Comparison of ENCODE assay signal across 8 cellular contexts in genomic region chr17:4881761-4882555, GRCh38. TPM values are rescaled to one million over a fixed set of nuclear protein-coding genes. Genes with fewer than 3 reads are reported as not detected.
DNase-seq lines count a peak whose midpoint lies in the region; ATAC-seq and TF ChIP-seq lines count a peak whose summit lies in the region.

No MANE protein-coding gene starts in this region.

- ATAC-seq in HCT116 (peak; percentile 98), left cardiac atrium (peak; percentile 71 to 78), gastrocnemius medialis (peak in 1 of 2 donors; percentile 53), GM18505 (IDR thresholded peaks at IDR 0.05; ENCODE audit: unreplicated experiment) (no peak)

- TF ChIP-seq CTCF in HCT116 (IDR thresholded peaks at IDR 0.05 in 2 of 3, conservative IDR thresholded peaks at IDR 0.05 in 1 of 3; ENCODE audit: borderline replicate concordance in 1 of 3, insufficient read depth in 1 of 3, low read depth in 2 of 3, low read length in 2 of 3) (peak; percentile 89 to 97 (median 90)), gastrocnemius medialis (IDR thresholded peaks at IDR 0.05 in 4 of 5, conservative IDR thresholded peaks at IDR 0.05 in 1 of 5) (peak; percentile 54 to 82 (median 68))

- H3K9me2 ChIP-seq in HCT116 (ENCODE audit: insufficient read depth) = no peaks in the 10 kb centered on the region

- H3K4me2 ChIP-seq in HCT116 (ENCODE audit: low read length) = no peak overlapping the region

- no peaks in the 10 kb centered on the region for H3K9me3 ChIP-seq in HCT116 (ENCODE audit: control insufficient read depth in 1 of 2, insufficient read depth in 1 of 2, low read depth in 1 of 2, low read length in 2 of 2)
- no peaks in the 10 kb centered on the region for H3K9me3 ChIP-seq in gastrocnemius medialis

- H3K27me3 ChIP-seq in HCT116 (ENCODE audit: insufficient read depth, low read length) (no peaks in the 10 kb centered on the region), gastrocnemius medialis (no peaks in the 10 kb centered on the region)

- no peak overlapping the region for H3K9ac ChIP-seq in HCT116 (ENCODE audit: low read length)

- in situ Hi-C loops in gastrocnemius medialis (cut with MboI; ENCODE audit: low sequenced_read_pairs in 4 of 4) = loop anchor here (10.0 to 25.0 kb wide), 3 partner anchors 95 to 167 kb away; partner anchors contain the start of genes GLTPD2 (in 3 of the 4), VMO1 (in 3 of the 4), PSMB6 (in 2 of the 4) and ARRB2 (in 1 of the 4)

- H3K4me3 ChIP-seq in HCT116 (replicated peaks in 1 of 2; ENCODE audit: low read depth in 1 of 2, low read length in 2 of 2) (no peak overlapping the region), gastrocnemius medialis (no peak overlapping the region)

- H3K27ac ChIP-seq in HCT116 (ENCODE audit: low read depth, low read length) (no peak overlapping the region), gastrocnemius medialis (no peak overlapping the region)

- H4K20me1 ChIP-seq in HCT116 (ENCODE audit: insufficient read depth) = no peaks in the 10 kb centered on the region

- no peak overlapping the region for H2AFZ ChIP-seq in HCT116 (ENCODE audit: low read depth, low read length, poor library complexity, severe bottlenecking)

- POLR2A ChIA-PET in HCT116 (lab: Charles Lee) = no interaction called here

- CTCF ChIA-PET in HCT116 (lab: Charles Lee) = no interaction called here

- peak; percentile 89 for TF ChIP-seq RAD21 in HCT116 (IDR thresholded peaks at IDR 0.05; ENCODE audit: low read depth)

- H3K4me1 ChIP-seq in HCT116 (ENCODE audit: control insufficient read depth in 1 of 2, insufficient read depth in 2 of 2, low read length in 2 of 2) (no peaks in the 10 kb centered on the region), gastrocnemius medialis (no peaks in the 10 kb centered on the region)

- TSS peak; percentile 23 for BruUV-seq in HCT116 (replicated peaks; lab: Mats Ljungman, UMichigan)

- H3K36me3 ChIP-seq in HCT116 (ENCODE audit: control insufficient read depth in 1 of 2, insufficient read depth in 2 of 2, low read length in 2 of 2) = peaks cover 12 to 19% of the 10 kb centered on the region in 2 experiments; a peak in 3 of 4 replicates
- H3K36me3 ChIP-seq in gastrocnemius medialis = peaks cover 0 to 46% of the 10 kb centered on the region in 2 donors

- intact Hi-C loops in HCT116 (cut with micrococcal nuclease) = loop anchor here (1.0 to 10.0 kb wide), 3 partner anchors 47 to 172 kb away; partner anchors contain the start of genes ARRB2 and MINK1
- intact Hi-C loops in left cardiac atrium (cut with DNase I) = loop anchor here in 1 of 2 donors (5.0 to 10.0 kb wide), 2 partner anchors 95 to 147 kb away; partner anchors contain the start of genes CXCL16, GLTPD2, MED11 and VMO1
- intact Hi-C loops in gastrocnemius medialis (cut with DNase I; ENCODE audit: low total_unique reads) = no loop called here

- RAD21 ChIA-PET in HCT116 (lab: Charles Lee; ENCODE audit: low non-redundant PET in 1 of 2, low total read pairs in 2 of 2, uncharacterized antibody in 2 of 2, unreplicated experiment in 2 of 2) = no interaction called here

- TF ChIP-seq POLR2A in HCT116 (IDR thresholded peaks at IDR 0.05; ENCODE audit: borderline replicate concordance, extremely low read depth, insufficient read depth, insufficient read length) = no peak
- no peak for TF ChIP-seq POLR2A in gastrocnemius medialis (IDR thresholded peaks at IDR 0.05)
- no peak for TF ChIP-seq POLR2A in GM18505 (IDR thresholded peaks at IDR 0.05; ENCODE audit: borderline replicate concordance, extremely low read depth, insufficient read depth, insufficient read length)

- DNase-seq in C1 segment of cervical spinal cord (lab: John Stamatoyannopoulos, UW) (peak in 11 of 14 donors; percentile 35 to 77 (median 70)), HCT116 (ENCODE audit: low read depth, low spot score) (no peak), SHP77 (lab: John Stamatoyannopoulos, UW) (peak; percentile 65 to 73), left cardiac atrium (peak; percentile 61), gastrocnemius medialis (no peak), GF-D8 (lab: John Stamatoyannopoulos, UW) (no peak)
- peak; percentile 32 for DNase-seq in activated naive CD8-positive, alpha-beta T cell treated with anti-CD3 and anti-CD28 coated beads, Interleukin-2, amount 50 U/mL, for 16 hours (ENCODE audit: low read depth, low spot score)

- H3K79me2 ChIP-seq in HCT116 (ENCODE audit: insufficient read depth, low read length) = 0 out of 2 replicates have a peak, but pooled peaks cover 3% of the 10 kb centered on the region

TF ChIP-seq in HCT116, 20 proteins besides CTCF, POLR2A, EP300 and RAD21:
- 0 out of 2 replicates have a peak, but pooled peaks have one; percentile 26 for TF ChIP-seq POLR2AphosphoS5 (IDR thresholded peaks at IDR 0.05; ENCODE audit: low read depth, low read length)
- no peak for TF ChIP-seq TCF7L2 (IDR thresholded peaks at IDR 0.05; ENCODE audit: borderline replicate concordance, extremely low read depth, insufficient read depth, insufficient read length)
TF ChIP-seq in HCT116: peak in this region for 1.

RNA-seq across cellular contexts. Expression of gene C17orf107, which starts 17.4 kb away (rescaled TPM):
- total RNA-seq in HCT116 (2021; ENCODE audit: unreplicated experiment) = 1.7 TPM
- polyA plus RNA-seq in HCT116 (2012) = 0.45 and 0.47 TPM in 2 replicates
- 1 to 10 TPM; 1.3 to 2.3 TPM for total RNA-seq in left cardiac atrium
- under 1 TPM in 2 of 4 donors, not detected in 2; 0.10 to 0.33 TPM for total RNA-seq in gastrocnemius medialis

RNA-seq across cellular contexts. Expression of gene CHRNE, which starts 20.9 kb away (rescaled TPM):
- 0.30 TPM for total RNA-seq in HCT116 (2021; ENCODE audit: unreplicated experiment)
- 0.30 and 0.36 TPM in 2 replicates for polyA plus RNA-seq in HCT116 (2012)
- total RNA-seq in left cardiac atrium = 100 to 1,000 TPM in 1 of 2 donors, 10 to 100 TPM in 1; 36.8 to 118 TPM
- 1 to 10 TPM in 1 of 4 donors, under 1 TPM in 2, not detected in 1; 0.33 to 1.9 (median 0.52) TPM for total RNA-seq in gastrocnemius medialis

RNA-seq across cellular contexts. Expression of gene MINK1, which starts 48.8 kb away (rescaled TPM):
- total RNA-seq in HCT116 (2021; ENCODE audit: unreplicated experiment) (85.2 TPM), left cardiac atrium (10 to 100 TPM; 40.1 to 42.2 TPM), gastrocnemius medialis (10 to 100 TPM; 11.7 to 20.2 (median 15.3) TPM)
- polyA plus RNA-seq in HCT116 (2012) = 71.0 and 85.8 TPM in 2 replicates

RNA-seq across cellular contexts. Expression of gene GP1BA, which starts 50.1 kb away (rescaled TPM):
- total RNA-seq in HCT116 (2021; ENCODE audit: unreplicated experiment) (not detected), left cardiac atrium (under 1 TPM; 0.13 to 0.15 TPM), gastrocnemius medialis (not detected)
- 2.5 TPM in 2 replicates for polyA plus RNA-seq in HCT116 (2012)

RNA-seq across cellular contexts. Expression of gene SLC25A11, which starts 57.9 kb away (rescaled TPM):
- total RNA-seq in HCT116 (2021; ENCODE audit: unreplicated experiment) (75.1 TPM), left cardiac atrium (100 to 1,000 TPM; 166 to 175 TPM), gastrocnemius medialis (100 to 1,000 TPM in 2 of 4 donors, 10 to 100 TPM in 2; 52.6 to 106 (median 81.7) TPM)
- polyA plus RNA-seq in HCT116 (2012) = 78.4 and 79.1 TPM in 2 replicates

Comparison
In these comparisons a context has a peak if more than half of its experiments do, and no peak if none do; other contexts are left out.
1. DNase-seq: peak in C1 segment of cervical spinal cord (11 of 14), SHP77 (2 of 2), activated naive CD8-positive, alpha-beta T cell treated with anti-CD3 and anti-CD28 coated beads, Interleukin-2, amount 50 U/mL, for 16 hours (single experiment) and left cardiac atrium (single experiment); none in HCT116 (single experiment), gastrocnemius medialis (0 of 2) and GF-D8 (single experiment).
2. RNA of gene CHRNE, which starts 20.9 kb away (total RNA-seq): 36.8 to 118 TPM in left cardiac atrium; 0.33 to 1.9 TPM in gastrocnemius medialis and 0.30 TPM in HCT116 (single experiment); every median in the first group is over 10 times any median in the second.